Comparison of ENCODE assay signal across 8 cellular contexts in the genomic region with DNA sequence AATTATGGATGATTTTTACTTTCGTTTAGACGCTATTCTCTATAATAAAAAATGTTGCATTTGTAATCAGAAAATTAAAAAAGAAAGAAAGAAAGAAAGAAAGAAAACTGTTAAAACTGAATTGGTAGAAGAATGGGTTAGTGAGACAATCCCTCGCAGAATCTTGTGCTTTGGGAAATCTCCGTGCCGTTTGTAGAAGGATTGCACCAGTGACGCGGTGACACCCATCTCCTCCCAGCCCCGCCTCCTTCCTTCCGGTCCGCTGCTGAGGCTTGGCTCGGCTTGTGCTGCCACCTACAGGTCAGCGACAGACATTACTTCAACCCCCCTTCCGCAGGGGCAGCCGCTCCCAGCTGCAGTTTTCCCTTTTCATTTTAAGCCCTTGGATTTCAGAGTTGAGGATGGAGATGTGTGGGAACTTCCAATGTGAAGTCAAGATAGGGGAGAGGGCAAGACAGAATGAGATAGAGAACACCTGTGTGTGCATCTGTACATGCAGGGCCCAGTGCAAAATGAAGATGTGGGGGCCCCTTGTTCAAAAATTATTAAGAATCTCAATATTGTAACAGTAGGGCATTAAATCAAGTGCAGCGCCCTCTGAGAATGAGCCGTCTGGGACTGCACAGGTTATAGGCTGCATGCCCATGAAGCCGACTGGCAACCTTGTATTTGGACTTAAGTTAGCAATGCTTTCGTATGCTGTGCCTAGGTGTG. TPM values are rescaled to one million over a fixed set of nuclear protein-coding genes. Genes with fewer than 3 reads are reported as not detected.
A peak's percentile ranks its signal among the peaks of the same experiment; 100 is the strongest.
DNase-seq lines count a peak whose midpoint lies in the region; ATAC-seq and TF ChIP-seq lines count a peak whose summit lies in the region.

No MANE protein-coding gene starts in this region.

- DNase-seq in RWPE2 (ENCODE audit: low spot score), result no peak
- peak; percentile 84 for DNase-seq in activated T-helper 9 cell treated with anti-CD3 and anti-CD28 coated beads, Interleukin-2, amount 50 U/mL, for 16 hours (ENCODE audit: low read depth)
- DNase-seq in foreskin fibroblast, result peak; percentile 71 to 92
- DNase-seq in neural progenitor cell (ENCODE audit: low spot score), result peak; percentile 95
- peak; percentile 83 to 87 for DNase-seq in stimulated activated naive CD8-positive, alpha-beta T cell treated with anti-CD3 and anti-CD28 coated beads, Interleukin-15, amount 100 ng/mL, for 72 hours

- H2AFZ ChIP-seq in Loucy (ENCODE audit: low read length) (peak overlapping the region; percentile 96), neural progenitor cell (replicated peaks) (peak overlapping the region; percentile 85)

- ATAC-seq in GM21367 (IDR thresholded peaks at IDR 0.05; ENCODE audit: unreplicated experiment) (peak; percentile 77), RWPE2 (ENCODE audit: low read depth) (peak; percentile 90)
- ATAC-seq in stimulated activated naive CD8-positive, alpha-beta T cell treated with anti-CD3 and anti-CD28 coated beads, Interleukin-15, amount 100 ng/mL, for 72 hours, result peak; percentile 79

- peaks cover 23% of the 10 kb centered on the region for H3K4me1 Mint-ChIP-seq in neural progenitor cell
- peaks cover 18% of the 10 kb centered on the region for H3K4me1 Mint-ChIP-seq in stimulated activated naive CD8-positive, alpha-beta T cell treated with anti-CD3 and anti-CD28 coated beads, Interleukin-15, amount 100 ng/mL, for 72 hours

- H3K4me3 ChIP-seq in BLaER1, result peak overlapping the region; percentile 59
- H3K4me3 ChIP-seq in Loucy (ENCODE audit: low read length, poor library complexity, severe bottlenecking), result peak overlapping the region; percentile 81
- peak overlapping the region; percentile 21 for H3K4me3 ChIP-seq in RWPE2 (ENCODE audit: severe bottlenecking)
- peak overlapping the region; percentile 38 to 64 for H3K4me3 ChIP-seq in foreskin fibroblast (ENCODE audit: low read depth in 1 of 2, low read length in 2 of 2)
- peak overlapping the region; percentile 50 for H3K4me3 ChIP-seq in neural progenitor cell

- H3K9me2 ChIP-seq in Loucy (replicated peaks; ENCODE audit: low read depth, low read length), result no peaks in the 10 kb centered on the region

- peak overlapping the region; percentile 80 for H3K4me3 Mint-ChIP-seq in neural progenitor cell
- peak overlapping the region; percentile 96 for H3K4me3 Mint-ChIP-seq in stimulated activated naive CD8-positive, alpha-beta T cell treated with anti-CD3 and anti-CD28 coated beads, Interleukin-15, amount 100 ng/mL, for 72 hours

- no peaks in the 10 kb centered on the region for H3K9me3 Mint-ChIP-seq in neural progenitor cell
- H3K9me3 Mint-ChIP-seq in stimulated activated naive CD8-positive, alpha-beta T cell treated with anti-CD3 and anti-CD28 coated beads, Interleukin-15, amount 100 ng/mL, for 72 hours, result no peaks in the 10 kb centered on the region

- H3K4me2 ChIP-seq in BLaER1, result peak overlapping the region; percentile 89
- peak overlapping the region; percentile 88 for H3K4me2 ChIP-seq in Loucy (ENCODE audit: low read depth, low read length, poor library complexity, severe bottlenecking)
- peak overlapping the region; percentile 84 for H3K4me2 ChIP-seq in neural progenitor cell

- H3K36me3 ChIP-seq in BLaER1 (no peaks in the 10 kb centered on the region), Loucy (ENCODE audit: insufficient read depth, low read length) (no peaks in the 10 kb centered on the region), RWPE2 (ENCODE audit: low read depth) (no peaks in the 10 kb centered on the region), neural progenitor cell (no peaks in the 10 kb centered on the region)

- H3K27ac ChIP-seq in BLaER1, result peak overlapping the region; percentile 33; the same call in 1 of the 2 replicates
- no peak overlapping the region for H3K27ac ChIP-seq in RWPE2 (ENCODE audit: poor library complexity, severe bottlenecking)
- H3K27ac ChIP-seq in neural progenitor cell, result no peak overlapping the region

- H3K4me1 ChIP-seq in BLaER1 (peaks cover 28% of the 10 kb centered on the region), Loucy (ENCODE audit: insufficient read depth, low read length, poor library complexity, severe bottlenecking) (peaks cover 4% of the 10 kb centered on the region), RWPE2 (ENCODE audit: insufficient read depth, poor library complexity, severe bottlenecking) (peaks cover 2% of the 10 kb centered on the region), neural progenitor cell (no peaks in the 10 kb centered on the region)

- no peak overlapping the region for H3K27ac Mint-ChIP-seq in neural progenitor cell
- peak overlapping the region; percentile 95 to 99 for H3K27ac Mint-ChIP-seq in stimulated activated naive CD8-positive, alpha-beta T cell treated with anti-CD3 and anti-CD28 coated beads, Interleukin-15, amount 100 ng/mL, for 72 hours

- no peaks in the 10 kb centered on the region for H3K36me3 Mint-ChIP-seq in neural progenitor cell

- TF ChIP-seq CTCF in Loucy (conservative IDR thresholded peaks at IDR 0.05; ENCODE audit: low read length), result peak; percentile 83
- peak; percentile 94 for TF ChIP-seq CTCF in RWPE2 (IDR thresholded peaks at IDR 0.05; ENCODE audit: poor library complexity, severe bottlenecking)
- peak; percentile 80 for TF ChIP-seq CTCF in foreskin fibroblast (IDR thresholded peaks at IDR 0.05; ENCODE audit: low read depth, low read length)
- TF ChIP-seq CTCF in neural progenitor cell (IDR thresholded peaks at IDR 0.05), result peak; percentile 93

- peaks cover 4% of the 10 kb centered on the region for H3K27me3 Mint-ChIP-seq in neural progenitor cell (ENCODE audit: insufficient read depth, low read depth)
- H3K27me3 Mint-ChIP-seq in stimulated activated naive CD8-positive, alpha-beta T cell treated with anti-CD3 and anti-CD28 coated beads, Interleukin-15, amount 100 ng/mL, for 72 hours, result peaks cover 12% of the 10 kb centered on the region

- H4K20me1 ChIP-seq in BLaER1 (no peaks in the 10 kb centered on the region), Loucy (ENCODE audit: insufficient read depth, low read length, poor library complexity, severe bottlenecking) (no peaks in the 10 kb centered on the region), neural progenitor cell (ENCODE audit: low read depth) (no peaks in the 10 kb centered on the region)

- H3K79me2 ChIP-seq in Loucy (ENCODE audit: insufficient read depth, low read length), result no peaks in the 10 kb centered on the region
- no peaks in the 10 kb centered on the region for H3K79me2 ChIP-seq in neural progenitor cell (ENCODE audit: low read depth)

- peak overlapping the region; percentile 41; the same call in 1 of the 2 replicates for H3K9ac ChIP-seq in BLaER1
- H3K9ac ChIP-seq in Loucy (ENCODE audit: low read depth, low read length, poor library complexity, severe bottlenecking), result peak overlapping the region; percentile 72
- H3K9ac ChIP-seq in neural progenitor cell, result no peak overlapping the region

- H3K27me3 ChIP-seq in BLaER1, result no peaks in the 10 kb centered on the region
- H3K27me3 ChIP-seq in Loucy (ENCODE audit: insufficient read depth, low read length, poor library complexity, severe bottlenecking), result no peaks in the 10 kb centered on the region
- no peaks in the 10 kb centered on the region for H3K27me3 ChIP-seq in RWPE2 (ENCODE audit: insufficient read depth, poor library complexity, severe bottlenecking)
- no peaks in the 10 kb centered on the region for H3K27me3 ChIP-seq in neural progenitor cell

- H3K9me3 ChIP-seq in BLaER1 (no peaks in the 10 kb centered on the region), Loucy (ENCODE audit: insufficient read depth, low read depth, low read length) (no peaks in the 10 kb centered on the region), RWPE2 (ENCODE audit: severe bottlenecking) (no peaks in the 10 kb centered on the region), neural progenitor cell (ENCODE audit: low read depth) (no peaks in the 10 kb centered on the region)

- H3F3A ChIP-seq in Loucy (ENCODE audit: low read depth) (no peaks in the 10 kb centered on the region), neural progenitor cell (ENCODE audit: low read depth) (peaks cover 11% of the 10 kb centered on the region)

RNA-seq across cellular contexts. Expression of a gene that starts 41.1 kb away (rescaled TPM):
- 21.5 and 53.4 TPM in 2 replicates for total RNA-seq in neural progenitor cell (ENCODE audit: low replicate concordance)

RNA-seq across cellular contexts. Expression of a gene that starts 41.4 kb away (rescaled TPM):
- 36.9 and 157 TPM in 2 replicates for total RNA-seq in neural progenitor cell (ENCODE audit: low replicate concordance)

Comparison
In these comparisons a context has a peak if more than half of its experiments do, and no peak if none do; other contexts are left out.
1. H3K4me3 ChIP-seq: peak in every context shown above with its lines; median percentile 81 in Loucy; 59 in BLaER1; 51 in foreskin fibroblast; 50 in neural progenitor cell; 21 in RWPE2.